In genomic region chr1:30824736-30825429, GRCh38 we compare ENCODE assay signal across 9 cellular contexts.
DNase-seq lines count a peak whose midpoint lies in the region; ATAC-seq and TF ChIP-seq lines count a peak whose summit lies in the region.
"Had no signal": no experiment of that assay in that cellular context is flagged by ENCODE, and none has a peak within 500 bp of the region (broad histone marks: within the 10 kb centered on the region; RNA-seq: fewer than 3 reads in every experiment).

No MANE protein-coding gene starts in this region.

- H3K4me1 Mint-ChIP-seq in activated CD8-positive, alpha-beta memory T cell treated with anti-CD3 and anti-CD28 coated beads, Interleukin-2, amount 10 ng/mL, durations not matched to agents 7 days and 5 days, result peaks cover 16% of the 10 kb centered on the region

- no peaks in the 10 kb centered on the region for H3K9me3 Mint-ChIP-seq in activated CD8-positive, alpha-beta memory T cell treated with anti-CD3 and anti-CD28 coated beads, Interleukin-2, amount 10 ng/mL, durations not matched to agents 7 days and 5 days (ENCODE audit: low read depth)

- DNase-seq in MM.1S, result no peak
- DNase-seq in NOMO-1 treated with dmso at 0.1 percent for 144 hours (lab: John Stamatoyannopoulos, UW; ENCODE audit: unreplicated experiment), result no peak
- DNase-seq in activated CD8-positive, alpha-beta memory T cell treated with anti-CD3 and anti-CD28 coated beads, Interleukin-2, amount 10 ng/mL, durations not matched to agents 7 days and 5 days, result no peak

- H4K20me1 ChIP-seq in BLaER1, result peaks cover 43% of the 10 kb centered on the region
- H4K20me1 ChIP-seq in MM.1S (ENCODE audit: insufficient read depth, low read length), result no peaks in the 10 kb centered on the region

- H3K4me1 ChIP-seq in BLaER1 (peaks cover 16% of the 10 kb centered on the region), MM.1S (ENCODE audit: low read length) (no peaks in the 10 kb centered on the region), neuron (ENCODE audit: insufficient read depth, low read length) (peaks cover 35% of the 10 kb centered on the region)

- no peak overlapping the region for H3K4me3 Mint-ChIP-seq in activated CD8-positive, alpha-beta memory T cell treated with anti-CD3 and anti-CD28 coated beads, Interleukin-2, amount 10 ng/mL, durations not matched to agents 7 days and 5 days

- H3K27ac Mint-ChIP-seq in activated CD8-positive, alpha-beta memory T cell treated with anti-CD3 and anti-CD28 coated beads, Interleukin-2, amount 10 ng/mL, durations not matched to agents 7 days and 5 days, result no peak overlapping the region

- H3K36me3 ChIP-seq in BLaER1, result no peaks in the 10 kb centered on the region
- H3K36me3 ChIP-seq in MM.1S (replicated peaks; ENCODE audit: insufficient read depth, low read length), result no peaks in the 10 kb centered on the region
- no peaks in the 10 kb centered on the region for H3K36me3 ChIP-seq in neuron (ENCODE audit: insufficient read depth, low read length)

- H3K4me3 ChIP-seq in BLaER1 (0 out of 2 replicates have a peak overlapping the region, but pooled peaks have one; percentile 56), MM.1S (ENCODE audit: low read length) (peak overlapping the region; percentile 36; the same call in 1 of the 2 replicates), neuron (ENCODE audit: low read length) (peak overlapping the region; percentile 37)

- H3K9ac ChIP-seq in BLaER1 (no peak overlapping the region), MM.1S (ENCODE audit: low read length) (no peak overlapping the region)

- H3K27ac ChIP-seq in BLaER1 (no peak overlapping the region), MM.1S (ENCODE audit: low read length) (no peak overlapping the region), cingulate gyrus (ENCODE audit: low read depth, low read length) (peak overlapping the region; percentile 98)
- H3K27ac ChIP-seq: epithelial cell of prostate had no signal

- no peaks in the 10 kb centered on the region for H3K9me2 ChIP-seq in MM.1S (replicated peaks; ENCODE audit: insufficient read depth, low read length)

- H3K9me3 ChIP-seq in BLaER1 (no peaks in the 10 kb centered on the region), MM.1S (replicated peaks; ENCODE audit: insufficient read depth, low read length) (no peaks in the 10 kb centered on the region), neuron (ENCODE audit: low read length) (peaks cover 2% of the 10 kb centered on the region)

- H3K4me2 ChIP-seq in BLaER1 (peak overlapping the region; percentile 78), MM.1S (ENCODE audit: low read depth, low read length) (peak overlapping the region; percentile 88)

- H2AFZ ChIP-seq in MM.1S (ENCODE audit: low read length) (no peak overlapping the region), neuron (ENCODE audit: low read depth, low read length) (no peak overlapping the region)

- CTCF ChIA-PET in activated CD8-positive, alpha-beta memory T cell treated with anti-CD3 and anti-CD28 coated beads, Interleukin-2, amount 10 ng/mL, durations not matched to agents 7 days and 5 days (lab: Charles Lee), result interaction anchor here (4.0 kb wide), 1 partner anchor 23 kb away, joined by 12 read pairs; no protein-coding TSS in a partner anchor

- peaks cover 86% of the 10 kb centered on the region for H3K27me3 Mint-ChIP-seq in activated CD8-positive, alpha-beta memory T cell treated with anti-CD3 and anti-CD28 coated beads, Interleukin-2, amount 10 ng/mL, durations not matched to agents 7 days and 5 days

- H3K79me2 ChIP-seq in MM.1S (ENCODE audit: low read length), result no peaks in the 10 kb centered on the region

- no peak for TF ChIP-seq CTCF in MM.1S (IDR thresholded peaks at IDR 0.05; ENCODE audit: low read length)

- ATAC-seq in GM19324 (IDR thresholded peaks at IDR 0.05; ENCODE audit: low FRiP score, unreplicated experiment) (no peak), GM19463 (IDR thresholded peaks at IDR 0.05; ENCODE audit: unreplicated experiment) (no peak)
- ATAC-seq in activated CD8-positive, alpha-beta memory T cell treated with anti-CD3 and anti-CD28 coated beads, Interleukin-2, amount 10 ng/mL, durations not matched to agents 7 days and 5 days, result no peak

- H3K36me3 Mint-ChIP-seq in activated CD8-positive, alpha-beta memory T cell treated with anti-CD3 and anti-CD28 coated beads, Interleukin-2, amount 10 ng/mL, durations not matched to agents 7 days and 5 days, result no peaks in the 10 kb centered on the region

- H3K27me3 ChIP-seq in BLaER1, result peaks cover 74% of the 10 kb centered on the region
- H3K27me3 ChIP-seq in MM.1S (replicated peaks; ENCODE audit: insufficient read depth, low read length), result peaks cover 52% of the 10 kb centered on the region
- no peaks in the 10 kb centered on the region for H3K27me3 ChIP-seq in neuron (ENCODE audit: insufficient read depth, low read length)

- H3F3A ChIP-seq in MM.1S (ENCODE audit: insufficient read depth, low read length), result no peaks in the 10 kb centered on the region
